ENCODE assay signal across 23 cellular contexts in genomic region chr7:84624527-84624926, GRCh38.
"Had no signal": no experiment of that assay in that cellular context is flagged by ENCODE, and none has a peak within 500 bp of the region (broad histone marks: within the 10 kb centered on the region; RNA-seq: fewer than 3 reads in every experiment).

No MANE protein-coding gene starts in this region.

- DNase-seq: effector CD4-positive, alpha-beta T cell; endodermal cell; foreskin melanocyte; head of caudate nucleus; kidney; left cardiac atrium; left ventricle myocardium superior; mesendoderm; naive B cell; occipital lobe; right lobe of liver; stimulated activated CD4-positive, alpha-beta T cell treated with anti-CD3 and anti-CD28 coated beads, Interleukin-4, amount 100 ng/mL, for 1 hour; stimulated activated CD8-positive, alpha-beta memory T cell treated with anti-CD3 and anti-CD28 coated beads, Interleukin-4, amount 100 ng/mL, for 48 hours; stimulated activated naive CD8-positive, alpha-beta T cell treated with anti-CD3 and anti-CD28 coated beads, Interleukin-15, amount 100 ng/mL, for 72 hours; substantia nigra; transverse colon had no signal

- H3K4me2 ChIP-seq: hepatocyte had no signal

- H3K4me1 ChIP-seq: parathyroid adenoma, prostate gland, right lobe of liver, transverse colon had no signal

- H3K27me3 ChIP-seq: hepatocyte, right lobe of liver, transverse colon had no signal

- H3K79me2 ChIP-seq: hepatocyte, parathyroid adenoma had no signal

- H3K4me3 ChIP-seq: coronary artery, hepatocyte, lung, prostate gland, right lobe of liver, thoracic aorta, transverse colon had no signal

- H3K9ac ChIP-seq: parathyroid adenoma had no signal

- ATAC-seq: left cardiac atrium; left ventricle myocardium superior; right lobe of liver; stimulated activated effector memory CD8-positive, alpha-beta T cell treated with anti-CD3 and anti-CD28 coated beads, Interleukin-12 subunit alpha, Interleukin-12 subunit beta, amount 100 ng/mL, for 72 hours; stimulated activated naive CD8-positive, alpha-beta T cell treated with anti-CD3 and anti-CD28 coated beads, Interleukin-15, amount 100 ng/mL, for 72 hours had no signal

- H2AFZ ChIP-seq: hepatocyte, parathyroid adenoma had no signal

- H3K36me3 ChIP-seq: prostate gland, right lobe of liver, thoracic aorta, transverse colon had no signal

- H3K27ac ChIP-seq: coronary artery, hepatocyte, parathyroid adenoma, prostate gland, right lobe of liver, thoracic aorta, transverse colon had no signal

- H3K9me3 ChIP-seq: prostate gland, right lobe of liver, thoracic aorta, transverse colon had no signal
